In the genomic region with DNA sequence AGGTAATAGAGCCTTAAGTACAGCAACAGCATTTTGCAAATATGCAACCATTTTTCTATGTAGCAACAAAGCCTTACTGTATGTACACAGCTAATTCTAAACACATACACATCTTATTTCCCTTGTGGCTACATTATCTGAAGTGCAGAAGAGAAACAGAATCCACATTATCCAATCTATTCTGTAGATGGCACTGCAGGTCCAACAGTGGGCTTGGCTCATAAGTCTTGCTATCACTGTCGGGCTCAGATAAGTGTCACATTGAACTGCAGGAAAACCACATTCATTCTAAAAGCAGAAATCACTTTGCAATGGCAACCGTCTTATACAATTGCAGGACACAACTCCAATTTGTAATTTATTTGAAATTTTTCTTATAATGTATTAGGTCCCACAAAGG, we compare ENCODE assay signal across 8 cellular contexts.
A peak's percentile ranks its signal among the peaks of the same experiment; 100 is the strongest.
DNase-seq lines count a peak whose midpoint lies in the region; ATAC-seq and TF ChIP-seq lines count a peak whose summit lies in the region.

No MANE protein-coding gene starts in this region.

- peak; percentile 75 for TF ChIP-seq CTCF in WERI-Rb-1 (IDR thresholded peaks at IDR 0.05; ENCODE audit: low read depth, low read length)
- no peak for TF ChIP-seq CTCF in suprapubic skin (IDR thresholded peaks at IDR 0.05)

- H3K27ac ChIP-seq in WERI-Rb-1 (no peak overlapping the region), suprapubic skin (no peak overlapping the region)

- ATAC-seq in GM18861 (IDR thresholded peaks at IDR 0.05; ENCODE audit: unreplicated experiment) (peak; percentile 75), GM21526 (IDR thresholded peaks at IDR 0.05; ENCODE audit: low FRiP score, unreplicated experiment) (no peak)

- no peak for TF ChIP-seq POLR2A in suprapubic skin (IDR thresholded peaks at IDR 0.05)

- 37% methylated on average over 2 of the region's 2 CpGs for WGBS in suprapubic skin

- no peak for TF ChIP-seq EP300 in suprapubic skin (IDR thresholded peaks at IDR 0.05)

- DNase-seq in NCI-H1092 (lab: John Stamatoyannopoulos, UW) (peak; percentile 38), WERI-Rb-1 (peak; percentile 57), midbrain (lab: John Stamatoyannopoulos, UW) (peak; percentile 42), suprapubic skin (ENCODE audit: low spot score in 2 of 2) (no peak), T1000 (lab: John Stamatoyannopoulos, UW) (no peak)
- DNase-seq in activated CD4-positive, alpha-beta T cell treated with anti-CD3 and anti-CD28 coated beads, Interleukin-2, amount 50 U/mL, for 48 hours, result no peak

- H3K9me3 ChIP-seq in WERI-Rb-1 (ENCODE audit: severe bottlenecking), result no peaks in the 10 kb centered on the region
- no peaks in the 10 kb centered on the region for H3K9me3 ChIP-seq in suprapubic skin

- H3K36me3 ChIP-seq in WERI-Rb-1, result no peaks in the 10 kb centered on the region
- no peaks in the 10 kb centered on the region for H3K36me3 ChIP-seq in suprapubic skin

- H3K4me1 ChIP-seq in suprapubic skin, result no peaks in the 10 kb centered on the region

- no peak overlapping the region for H3K4me3 ChIP-seq in WERI-Rb-1 (ENCODE audit: low read depth, low read length)
- no peak overlapping the region for H3K4me3 ChIP-seq in suprapubic skin

- H3K27me3 ChIP-seq in WERI-Rb-1 (ENCODE audit: insufficient read depth, low read depth, severe bottlenecking) (no peaks in the 10 kb centered on the region), suprapubic skin (no peaks in the 10 kb centered on the region)

Comparison
In these comparisons a context has a peak if more than half of its experiments do, and no peak if none do; other contexts are left out.
1. DNase-seq: peak in NCI-H1092 (single experiment), WERI-Rb-1 (single experiment) and midbrain (single experiment); none in suprapubic skin (0 of 2), activated CD4-positive, alpha-beta T cell treated with anti-CD3 and anti-CD28 coated beads, Interleukin-2, amount 50 U/mL, for 48 hours (0 of 2) and T1000 (single experiment).